Comparison of ENCODE assay signal across 7 cellular contexts in the genomic region with DNA sequence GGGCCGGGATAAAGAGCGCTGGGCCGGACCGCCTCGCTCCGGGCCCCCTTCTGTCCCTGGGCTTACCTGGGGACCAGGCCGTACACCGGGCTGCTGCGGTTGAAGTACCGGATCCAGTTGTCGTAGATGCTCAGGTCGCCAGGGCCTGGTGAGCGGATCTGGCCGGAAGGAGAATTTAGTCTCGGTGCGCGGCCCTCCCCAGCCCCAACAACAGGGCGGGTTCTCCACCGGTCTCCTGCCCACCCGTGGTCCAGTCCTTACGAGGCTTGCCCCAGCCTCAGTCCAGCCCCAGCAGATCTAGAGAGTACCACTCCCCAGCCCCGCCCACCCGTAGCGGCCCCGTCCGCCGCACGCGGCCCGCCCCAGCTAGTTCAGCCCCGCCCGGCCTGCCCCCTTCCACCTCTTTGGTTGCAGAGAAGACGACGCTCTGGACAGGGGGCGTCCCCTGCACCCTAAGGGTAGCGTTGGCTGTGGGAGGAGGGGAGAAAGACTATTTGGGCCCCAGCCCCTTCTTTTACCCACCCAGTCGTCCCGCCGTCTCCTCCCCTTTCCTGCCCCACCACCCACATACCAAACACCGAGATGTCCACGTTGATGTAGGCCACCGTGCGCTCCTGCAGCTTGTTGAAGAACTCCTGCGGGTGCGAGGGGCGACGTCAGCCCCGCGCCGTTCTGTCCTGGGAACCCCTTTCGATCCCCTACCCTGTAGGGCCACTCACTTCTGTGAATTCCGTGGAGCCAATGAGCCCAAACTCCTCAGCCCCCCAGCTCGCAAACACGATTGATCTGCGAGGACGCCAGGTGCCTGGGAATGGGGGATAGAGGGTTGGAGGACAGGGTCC. TPM values are rescaled to one million over a fixed set of nuclear protein-coding genes. Genes with fewer than 3 reads are reported as not detected.
DNase-seq lines count a peak whose midpoint lies in the region; ATAC-seq and TF ChIP-seq lines count a peak whose summit lies in the region.
"Had no signal": no experiment of that assay in that cellular context is flagged by ENCODE, and none has a peak within 500 bp of the region (broad histone marks: within the 10 kb centered on the region; RNA-seq: fewer than 3 reads in every experiment).

No MANE protein-coding gene starts in this region.

- H3K27ac Mint-ChIP-seq in immature natural killer cell, result peak overlapping the region; percentile 68 to 94 (median 88)

- peak overlapping the region; percentile 17 for H3K27ac ChIP-seq in upper lobe of right lung

- DNase-seq in activated gamma-delta T cell treated with Interleukin-2 at 50 U/mL for 16 hours, result peak; percentile 32
- no peak for DNase-seq in activated gamma-delta T cell (lab: John Stamatoyannopoulos, UW)
- DNase-seq in immature natural killer cell, result peak; percentile 25 to 36 (median 33)
- no peak for DNase-seq in upper lobe of right lung
- no peak for DNase-seq in SHP77 (lab: John Stamatoyannopoulos, UW)
- DNase-seq: ACHN had no signal

- intact Hi-C loops in upper lobe of right lung (cut with DNase I), result no loop called here

- ATAC-seq in upper lobe of right lung, result peak; percentile 15
- ATAC-seq in GM19467 (IDR thresholded peaks at IDR 0.05; ENCODE audit: unreplicated experiment), result no peak

- H3K27me3 Mint-ChIP-seq in immature natural killer cell (ENCODE audit: low read depth in 3 of 3), result peaks cover 0 to 6% (median 3%) of the 10 kb centered on the region in 3 donors

- no peaks in the 10 kb centered on the region for H3K9me3 ChIP-seq in upper lobe of right lung

- no peak for TF ChIP-seq CTCF in upper lobe of right lung (IDR thresholded peaks at IDR 0.05)

- H3K4me3 Mint-ChIP-seq in immature natural killer cell, result peak overlapping the region; percentile 85 to 98 (median 96)

- H3K36me3 Mint-ChIP-seq in immature natural killer cell, result peaks cover 0 to 4% (median 0%) of the 10 kb centered on the region in 3 donors

- peak overlapping the region; percentile 57 for H3K4me3 ChIP-seq in upper lobe of right lung

- peaks cover 22 to 24% of the 10 kb centered on the region in 2 donors for H3K4me1 Mint-ChIP-seq in immature natural killer cell

- peaks cover 14% of the 10 kb centered on the region for H3K36me3 ChIP-seq in upper lobe of right lung

- no peaks in the 10 kb centered on the region for H3K9me3 Mint-ChIP-seq in immature natural killer cell

- H3K4me1 ChIP-seq in upper lobe of right lung, result peaks cover 13% of the 10 kb centered on the region

- H3K27me3 ChIP-seq in upper lobe of right lung, result no peaks in the 10 kb centered on the region

RNA-seq across cellular contexts. Expression of gene SAC3D1, which starts 6.8 kb away (rescaled TPM):
- 10 to 100 TPM in 1 of 3 donors, 1 to 10 TPM in 2; 3.8 to 11.7 (median 9.2) TPM for polyA plus RNA-seq in immature natural killer cell
- total RNA-seq in upper lobe of right lung, result 10.2 TPM

RNA-seq across cellular contexts. Expression of gene NAALADL1, which starts 10.6 kb away (rescaled TPM):
- polyA plus RNA-seq in immature natural killer cell, result 100 to 1,000 TPM in 1 of 3 donors, 10 to 100 TPM in 2; 64.4 to 103 (median 88.7) TPM
- total RNA-seq in upper lobe of right lung, result 10.0 TPM

RNA-seq across cellular contexts. Expression of gene SNX15, which starts 20.6 kb away (rescaled TPM):
- polyA plus RNA-seq in immature natural killer cell, result 10 to 100 TPM; 14.5 to 20.6 (median 19.9) TPM
- 27.1 TPM for total RNA-seq in upper lobe of right lung

RNA-seq across cellular contexts. Expression of gene ARL2, which starts 33.8 kb away (rescaled TPM):
- polyA plus RNA-seq in immature natural killer cell, result 100 to 1,000 TPM in 1 of 3 donors, 10 to 100 TPM in 2; 79.1 to 101 (median 80.1) TPM
- 84.4 TPM for total RNA-seq in upper lobe of right lung

RNA-seq across cellular contexts. Expression of gene CDCA5, which starts 36.0 kb away (rescaled TPM):
- 1 to 10 TPM; 1.8 to 2.9 (median 2.4) TPM for polyA plus RNA-seq in immature natural killer cell
- 1.7 TPM for total RNA-seq in upper lobe of right lung

Comparison
In these comparisons a context has a peak if more than half of its experiments do, and no peak if none do; other contexts are left out.
1. DNase-seq: peak in activated gamma-delta T cell treated with Interleukin-2 at 50 U/mL for 16 hours (single experiment) and immature natural killer cell (3 of 3); none in activated gamma-delta T cell (single experiment), upper lobe of right lung (single experiment) and SHP77 (0 of 2).